20 cellular contexts compared by ENCODE assay signal in the genomic region with DNA sequence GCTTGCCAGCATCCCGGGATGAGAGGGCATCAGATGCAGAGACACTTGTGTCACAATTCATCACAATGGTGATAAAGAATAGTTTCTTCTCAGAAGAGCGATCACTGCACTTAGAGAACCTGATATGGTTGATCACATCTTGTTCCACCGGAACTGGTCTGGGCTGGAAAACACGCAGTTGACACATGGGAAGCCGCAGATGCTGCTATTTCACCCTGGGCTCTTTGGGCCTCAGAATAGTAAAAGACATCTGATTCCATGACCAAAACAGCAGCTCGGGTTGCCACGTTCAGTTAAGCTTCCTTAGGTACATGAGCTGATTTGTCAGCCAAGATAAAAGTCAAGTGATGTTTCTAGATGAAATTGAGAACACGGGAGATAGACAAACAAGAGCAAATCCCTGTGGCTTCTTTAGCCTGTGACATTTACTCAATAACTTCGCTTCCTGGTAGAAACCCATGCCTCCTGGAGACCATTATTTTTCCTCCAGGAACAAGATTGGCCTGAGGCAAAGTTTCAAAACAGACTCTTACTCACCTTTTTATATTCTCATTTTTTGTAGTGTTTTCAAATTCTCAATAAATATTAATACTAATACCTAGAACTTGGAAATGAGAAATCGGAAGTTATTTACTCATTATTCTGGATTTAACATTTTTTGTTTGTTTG. TPM values are rescaled to one million over a fixed set of nuclear protein-coding genes. Genes with fewer than 3 reads are reported as not detected.
"Had no signal": no experiment of that assay in that cellular context is flagged by ENCODE, and none has a peak within 500 bp of the region (broad histone marks: within the 10 kb centered on the region; RNA-seq: fewer than 3 reads in every experiment).

No MANE protein-coding gene starts in this region.

- H3K36me3 ChIP-seq: gastroesophageal sphincter, prostate gland had no signal

- H3K27ac Mint-ChIP-seq: activated CD8-positive, alpha-beta T cell treated with anti-CD3 and anti-CD28 coated beads, Interleukin-2, amount 10 ng/mL, durations not matched to agents 7 days and 5 days; activated naive CD4-positive, alpha-beta T cell treated with anti-CD3 and anti-CD28 coated beads for 36 hours; activated T-helper 17 cell treated with anti-CD3 and anti-CD28 coated beads, Interleukin-2, amount 50 U/mL, for 72 hours; natural killer cell treated with Interleukin-12 subunit alpha and Interleukin-12 subunit beta and Interleukin-15 and Interleukin-18, amount 100 ng/mL, for 72 hours; stimulated activated naive CD8-positive, alpha-beta T cell treated with anti-CD3 and anti-CD28 coated beads, Interleukin-15, amount 100 ng/mL, for 72 hours; T-helper 1 cell treated with Interleukin-12 subunit alpha and Interleukin-12 subunit beta and Interleukin-4 antibody, amounts not matched to agents 30 μg/mL and 1 μg/mL, for 36 hours; WTC11 had no signal

- DNase-seq: activated CD4-positive, alpha-beta T cell treated with anti-CD3 and anti-CD28 coated beads for 48 hours; activated CD8-positive, alpha-beta T cell treated with anti-CD3 and anti-CD28 coated beads, Interleukin-2, amount 10 ng/mL, durations not matched to agents 7 days and 5 days; activated naive CD4-positive, alpha-beta T cell treated with anti-CD3 and anti-CD28 coated beads for 36 hours; central memory CD4-positive, alpha-beta T cell; cortex of kidney; effector CD8-positive, alpha-beta T cell; kidney glomerular epithelial cell; mucosa of descending colon; occipital lobe; stimulated activated CD4-positive, alpha-beta T cell treated with anti-CD3 and anti-CD28 coated beads, Interleukin-4, amount 100 ng/mL, for 4 hours; stimulated activated naive CD8-positive, alpha-beta T cell treated with anti-CD3 and anti-CD28 coated beads, Interleukin-15, amount 100 ng/mL, for 72 hours; testis had no signal

- H3K4me3 Mint-ChIP-seq: activated CD8-positive, alpha-beta T cell treated with anti-CD3 and anti-CD28 coated beads, Interleukin-2, amount 10 ng/mL, durations not matched to agents 7 days and 5 days; activated naive CD4-positive, alpha-beta T cell treated with anti-CD3 and anti-CD28 coated beads for 36 hours; activated T-helper 17 cell treated with anti-CD3 and anti-CD28 coated beads, Interleukin-2, amount 50 U/mL, for 72 hours; natural killer cell treated with Interleukin-12 subunit alpha and Interleukin-12 subunit beta and Interleukin-15 and Interleukin-18, amount 100 ng/mL, for 72 hours; stimulated activated naive CD8-positive, alpha-beta T cell treated with anti-CD3 and anti-CD28 coated beads, Interleukin-15, amount 100 ng/mL, for 72 hours; T-helper 1 cell treated with Interleukin-12 subunit alpha and Interleukin-12 subunit beta and Interleukin-4 antibody, amounts not matched to agents 30 μg/mL and 1 μg/mL, for 36 hours; WTC11 had no signal

- H3K9me3 Mint-ChIP-seq: activated naive CD4-positive, alpha-beta T cell treated with anti-CD3 and anti-CD28 coated beads for 36 hours; natural killer cell treated with Interleukin-12 subunit alpha and Interleukin-12 subunit beta and Interleukin-15 and Interleukin-18, amount 100 ng/mL, for 72 hours; T-helper 1 cell treated with Interleukin-12 subunit alpha and Interleukin-12 subunit beta and Interleukin-4 antibody, amounts not matched to agents 30 μg/mL and 1 μg/mL, for 36 hours; WTC11 had no signal

- H3K27me3 ChIP-seq: hepatocyte, testis had no signal

- H3K4me3 ChIP-seq: gastroesophageal sphincter, hepatocyte, lung, mucosa of descending colon, prostate gland, testis had no signal

- H3K4me1 ChIP-seq: gastroesophageal sphincter, prostate gland, testis had no signal

- H3K4me1 Mint-ChIP-seq: activated T-helper 17 cell treated with anti-CD3 and anti-CD28 coated beads, Interleukin-2, amount 50 U/mL, for 72 hours; stimulated activated naive CD8-positive, alpha-beta T cell treated with anti-CD3 and anti-CD28 coated beads, Interleukin-15, amount 100 ng/mL, for 72 hours; WTC11 had no signal

- H3K36me3 Mint-ChIP-seq: natural killer cell treated with Interleukin-12 subunit alpha and Interleukin-12 subunit beta and Interleukin-15 and Interleukin-18, amount 100 ng/mL, for 72 hours; WTC11 had no signal

- ATAC-seq: activated CD8-positive, alpha-beta T cell treated with anti-CD3 and anti-CD28 coated beads, Interleukin-2, amount 10 ng/mL, durations not matched to agents 7 days and 5 days; activated T-helper 17 cell treated with anti-CD3 and anti-CD28 coated beads, Interleukin-2, amount 50 U/mL, for 72 hours; gastroesophageal sphincter; mucosa of descending colon; natural killer cell treated with Interleukin-12 subunit alpha and Interleukin-12 subunit beta and Interleukin-15 and Interleukin-18, amount 100 ng/mL, for 72 hours; stimulated activated naive CD8-positive, alpha-beta T cell treated with anti-CD3 and anti-CD28 coated beads, Interleukin-15, amount 100 ng/mL, for 72 hours; WTC11 had no signal

- H3K9me3 ChIP-seq: gastroesophageal sphincter, mucosa of descending colon, prostate gland, testis had no signal

- H3K27ac ChIP-seq: gastroesophageal sphincter, hepatocyte, prostate gland, testis had no signal

RNA-seq across cellular contexts. Expression of a gene that starts 20.4 kb away (rescaled TPM):
- total RNA-seq: activated CD8-positive, alpha-beta T cell treated with anti-CD3 and anti-CD28 coated beads, Interleukin-2, amount 10 ng/mL, durations not matched to agents 7 days and 5 days; activated naive CD4-positive, alpha-beta T cell treated with anti-CD3 and anti-CD28 coated beads for 36 hours; natural killer cell treated with Interleukin-12 subunit alpha and Interleukin-12 subunit beta and Interleukin-15 and Interleukin-18, amount 100 ng/mL, for 72 hours had no signal
